Comparison of ENCODE assay signal across 39 cellular contexts in genomic region chr18:45556217-45556616, GRCh38. TPM values are rescaled to one million over a fixed set of nuclear protein-coding genes. Genes with fewer than 3 reads are reported as not detected.
"Had no signal": no experiment of that assay in that cellular context is flagged by ENCODE, and none has a peak within 500 bp of the region (broad histone marks: within the 10 kb centered on the region; RNA-seq: fewer than 3 reads in every experiment).

No MANE protein-coding gene starts in this region.

- H3K27ac Mint-ChIP-seq: activated B cell treated with CpG ODN at 0.5 μM for 24 hours; activated CD4-positive, alpha-beta memory T cell treated with anti-CD3 and anti-CD28 coated beads for 36 hours; activated CD4-positive, alpha-beta T cell treated with anti-CD3 and anti-CD28 coated beads, Interleukin-2, amount 10 ng/mL, durations not matched to agents 24 days and 14 days; activated CD8-positive, alpha-beta T cell treated with anti-CD3 and anti-CD28 coated beads for 36 hours; activated naive CD4-positive, alpha-beta T cell treated with anti-CD3 and anti-CD28 coated beads, Interleukin-2, amount 10 ng/mL, durations not matched to agents 7 days and 5 days; activated naive CD4-positive, alpha-beta T cell treated with anti-CD3 and anti-CD28 coated beads, Interleukin-2, amount 50 U/mL, for 24 hours; activated naive CD8-positive, alpha-beta T cell; activated naive CD8-positive, alpha-beta T cell treated with anti-CD3 and anti-CD28 coated beads, Interleukin-2, amount 10 ng/mL, durations not matched to agents 7 days and 5 days; activated naive CD8-positive, alpha-beta T cell treated with anti-CD3 and anti-CD28 coated beads, Interleukin-2, amount 50 U/mL, for 24 hours; activated T-cell treated with anti-CD3 and anti-CD28 coated beads, Interleukin-2, amount 50 U/mL, for 72 hours; activated T-helper 1 cell treated with anti-CD3 and anti-CD28 coated beads, Interleukin-12 subunit alpha, Interleukin-12 subunit beta, Interleukin-2, Interleukin-4 antibody, amounts not matched to agents 30 ng/mL and 10 ng/mL and 1 ng/mL, durations not matched to agents 14 hours and 24 hours and 36 hours; activated T-helper 2 cell treated with anti-CD3 and anti-CD28 coated beads, Interferon-gamma antibody, Interleukin-2, Interleukin-4, amounts not matched to agents 10 μg/mL and 5 μg/mL and 100 μg/mL, durations not matched to agents 14 hours and 24 hours and 36 hours; brain; T-helper 1 cell treated with Interleukin-12 subunit alpha and Interleukin-12 subunit beta and Interleukin-4 antibody, amounts not matched to agents 30 μg/mL and 1 μg/mL, for 36 hours; T-helper 2 cell treated with Interferon-gamma antibody and Interleukin-4, amounts not matched to agents 5 μg/mL and 100 μg/mL, for 36 hours had no signal

- H3K36me3 Mint-ChIP-seq: activated CD4-positive, alpha-beta memory T cell treated with anti-CD3 and anti-CD28 coated beads for 36 hours; activated naive CD4-positive, alpha-beta T cell treated with anti-CD3 and anti-CD28 coated beads, Interleukin-2, amount 10 ng/mL, durations not matched to agents 7 days and 5 days; activated naive CD4-positive, alpha-beta T cell treated with anti-CD3 and anti-CD28 coated beads, Interleukin-2, amount 50 U/mL, for 24 hours; activated naive CD8-positive, alpha-beta T cell; activated naive CD8-positive, alpha-beta T cell treated with anti-CD3 and anti-CD28 coated beads, Interleukin-2, amount 10 ng/mL, durations not matched to agents 7 days and 5 days; brain had no signal

- H3K4me3 Mint-ChIP-seq: activated B cell treated with CpG ODN at 0.5 μM for 24 hours; activated CD4-positive, alpha-beta memory T cell treated with anti-CD3 and anti-CD28 coated beads for 36 hours; activated CD4-positive, alpha-beta T cell treated with anti-CD3 and anti-CD28 coated beads, Interleukin-2, amount 10 ng/mL, durations not matched to agents 24 days and 14 days; activated CD8-positive, alpha-beta T cell treated with anti-CD3 and anti-CD28 coated beads for 36 hours; activated naive CD4-positive, alpha-beta T cell treated with anti-CD3 and anti-CD28 coated beads, Interleukin-2, amount 10 ng/mL, durations not matched to agents 7 days and 5 days; activated naive CD4-positive, alpha-beta T cell treated with anti-CD3 and anti-CD28 coated beads, Interleukin-2, amount 50 U/mL, for 24 hours; activated naive CD8-positive, alpha-beta T cell; activated naive CD8-positive, alpha-beta T cell treated with anti-CD3 and anti-CD28 coated beads, Interleukin-2, amount 10 ng/mL, durations not matched to agents 7 days and 5 days; activated naive CD8-positive, alpha-beta T cell treated with anti-CD3 and anti-CD28 coated beads, Interleukin-2, amount 50 U/mL, for 24 hours; activated T-cell treated with anti-CD3 and anti-CD28 coated beads, Interleukin-2, amount 50 U/mL, for 4 hours; activated T-cell treated with anti-CD3 and anti-CD28 coated beads, Interleukin-2, amount 50 U/mL, for 72 hours; activated T-helper 1 cell treated with anti-CD3 and anti-CD28 coated beads, Interleukin-12 subunit alpha, Interleukin-12 subunit beta, Interleukin-2, Interleukin-4 antibody, amounts not matched to agents 30 ng/mL and 10 ng/mL and 1 ng/mL, durations not matched to agents 14 hours and 24 hours and 36 hours; brain; central memory CD8-positive, alpha-beta T cell; T-helper 1 cell treated with Interleukin-12 subunit alpha and Interleukin-12 subunit beta and Interleukin-4 antibody, amounts not matched to agents 30 μg/mL and 1 μg/mL, for 36 hours; T-helper 2 cell treated with Interferon-gamma antibody and Interleukin-4, amounts not matched to agents 5 μg/mL and 100 μg/mL, for 36 hours had no signal

- H3K9me3 Mint-ChIP-seq: activated B cell treated with CpG ODN at 0.5 μM for 24 hours; activated CD4-positive, alpha-beta memory T cell treated with anti-CD3 and anti-CD28 coated beads for 36 hours; activated CD4-positive, alpha-beta T cell treated with anti-CD3 and anti-CD28 coated beads, Interleukin-2, amount 10 ng/mL, durations not matched to agents 24 days and 14 days; activated CD8-positive, alpha-beta T cell treated with anti-CD3 and anti-CD28 coated beads for 36 hours; activated naive CD4-positive, alpha-beta T cell treated with anti-CD3 and anti-CD28 coated beads, Interleukin-2, amount 10 ng/mL, durations not matched to agents 7 days and 5 days; activated naive CD4-positive, alpha-beta T cell treated with anti-CD3 and anti-CD28 coated beads, Interleukin-2, amount 50 U/mL, for 24 hours; activated naive CD8-positive, alpha-beta T cell treated with anti-CD3 and anti-CD28 coated beads, Interleukin-2, amount 10 ng/mL, durations not matched to agents 7 days and 5 days; activated naive CD8-positive, alpha-beta T cell treated with anti-CD3 and anti-CD28 coated beads, Interleukin-2, amount 50 U/mL, for 24 hours; activated T-cell treated with anti-CD3 and anti-CD28 coated beads, Interleukin-2, amount 50 U/mL, for 4 hours; activated T-cell treated with anti-CD3 and anti-CD28 coated beads, Interleukin-2, amount 50 U/mL, for 72 hours; activated T-helper 1 cell treated with anti-CD3 and anti-CD28 coated beads, Interleukin-12 subunit alpha, Interleukin-12 subunit beta, Interleukin-2, Interleukin-4 antibody, amounts not matched to agents 30 ng/mL and 10 ng/mL and 1 ng/mL, durations not matched to agents 14 hours and 24 hours and 36 hours; activated T-helper 2 cell treated with anti-CD3 and anti-CD28 coated beads, Interferon-gamma antibody, Interleukin-2, Interleukin-4, amounts not matched to agents 10 μg/mL and 5 μg/mL and 100 μg/mL, durations not matched to agents 14 hours and 24 hours and 36 hours; brain; central memory CD8-positive, alpha-beta T cell; T-helper 1 cell treated with Interleukin-12 subunit alpha and Interleukin-12 subunit beta and Interleukin-4 antibody, amounts not matched to agents 30 μg/mL and 1 μg/mL, for 36 hours; T-helper 2 cell treated with Interferon-gamma antibody and Interleukin-4, amounts not matched to agents 5 μg/mL and 100 μg/mL, for 36 hours had no signal

- ATAC-seq: activated CD8-positive, alpha-beta T cell treated with anti-CD3 and anti-CD28 coated beads for 36 hours; activated naive CD8-positive, alpha-beta T cell treated with anti-CD3 and anti-CD28 coated beads, Interleukin-2, amount 50 U/mL, for 24 hours; activated T-cell treated with anti-CD3 and anti-CD28 coated beads, Interleukin-2, amount 50 U/mL, for 4 hours; activated T-cell treated with anti-CD3 and anti-CD28 coated beads, Interleukin-2, amount 50 U/mL, for 72 hours had no signal

- H3K36me3 ChIP-seq: ascending aorta, cardiac muscle cell had no signal

- DNase-seq: activated B cell treated with CpG ODN at 0.5 μM for 24 hours; activated CD4-positive, alpha-beta memory T cell treated with anti-CD3 and anti-CD28 coated beads for 36 hours; activated CD4-positive, alpha-beta T cell treated with anti-CD3 and anti-CD28 coated beads for 4 hours; activated CD4-positive, alpha-beta T cell treated with anti-CD3 and anti-CD28 coated beads, Interleukin-2, amount 10 ng/mL, durations not matched to agents 24 days and 14 days; activated CD4-positive, alpha-beta T cell treated with anti-CD3 and anti-CD28 coated beads, Interleukin-2, amount 50 U/mL, for 1 hour; activated CD4-positive, alpha-beta T cell treated with anti-CD3 and anti-CD28 coated beads, Interleukin-2, amount 50 U/mL, for 4 hours; activated CD4-positive, CD25-positive, alpha-beta regulatory T cell treated with anti-CD3 and anti-CD28 coated beads, Interleukin-2, amount 50 U/mL, for 72 hours; activated CD8-positive, alpha-beta memory T cell treated with anti-CD3 and anti-CD28 coated beads, Interleukin-2, amount 50 U/mL, for 4 hours; activated CD8-positive, alpha-beta T cell treated with anti-CD3 and anti-CD28 coated beads for 36 hours; activated effector memory CD4-positive, alpha-beta T cell treated with Interleukin-2 at 50 U/mL for 16 hours; activated gamma-delta T cell; activated naive CD4-positive, alpha-beta T cell treated with anti-CD3 and anti-CD28 coated beads, Interleukin-2, amount 10 ng/mL, durations not matched to agents 7 days and 5 days; activated naive CD4-positive, alpha-beta T cell treated with Interleukin-2 at 50 U/mL for 16 hours; activated naive CD8-positive, alpha-beta T cell treated with anti-CD3 and anti-CD28 coated beads, Interleukin-2, amount 10 ng/mL, durations not matched to agents 7 days and 5 days; activated naive CD8-positive, alpha-beta T cell treated with anti-CD3 and anti-CD28 coated beads, Interleukin-2, amount 50 U/mL, for 24 hours; activated T-cell treated with anti-CD3 and anti-CD28 coated beads for 4 hours; activated T-cell treated with anti-CD3 and anti-CD28 coated beads, Interleukin-2, amount 50 U/mL, for 1 hour; activated T-cell treated with anti-CD3 and anti-CD28 coated beads, Interleukin-2, amount 50 U/mL, for 4 hours; activated T-cell treated with anti-CD3 and anti-CD28 coated beads, Interleukin-2, amount 50 U/mL, for 72 hours; amygdala; anterior cingulate cortex; caudate nucleus; cerebellar nuclear complex; T-helper 1 cell; T-helper 2 cell; T-helper 9 cell had no signal

- H3K4me3 ChIP-seq: ascending aorta, cardiac muscle cell had no signal

- H3K27me3 ChIP-seq: ascending aorta, cardiac muscle cell had no signal

- H3K9me3 ChIP-seq: ascending aorta had no signal

- H3K4me1 Mint-ChIP-seq: activated B cell treated with CpG ODN at 0.5 μM for 24 hours; activated CD4-positive, alpha-beta T cell treated with anti-CD3 and anti-CD28 coated beads, Interleukin-2, amount 10 ng/mL, durations not matched to agents 24 days and 14 days; activated naive CD4-positive, alpha-beta T cell treated with anti-CD3 and anti-CD28 coated beads, Interleukin-2, amount 10 ng/mL, durations not matched to agents 7 days and 5 days; activated naive CD4-positive, alpha-beta T cell treated with anti-CD3 and anti-CD28 coated beads, Interleukin-2, amount 50 U/mL, for 24 hours; activated naive CD8-positive, alpha-beta T cell treated with anti-CD3 and anti-CD28 coated beads, Interleukin-2, amount 50 U/mL, for 24 hours; central memory CD8-positive, alpha-beta T cell had no signal

- H3K27me3 Mint-ChIP-seq: activated CD8-positive, alpha-beta T cell treated with anti-CD3 and anti-CD28 coated beads for 36 hours; activated naive CD8-positive, alpha-beta T cell; activated naive CD8-positive, alpha-beta T cell treated with anti-CD3 and anti-CD28 coated beads, Interleukin-2, amount 10 ng/mL, durations not matched to agents 7 days and 5 days; activated naive CD8-positive, alpha-beta T cell treated with anti-CD3 and anti-CD28 coated beads, Interleukin-2, amount 50 U/mL, for 24 hours; brain had no signal

- H3K27ac ChIP-seq: ascending aorta, cardiac muscle cell, VCaP had no signal

RNA-seq across cellular contexts. Expression of gene SLC14A2, which starts 59.1 kb away (rescaled TPM):
- total RNA-seq: activated B cell treated with CpG ODN at 0.5 μM for 24 hours; activated CD4-positive, alpha-beta T cell treated with anti-CD3 and anti-CD28 coated beads, Interleukin-2, amount 10 ng/mL, durations not matched to agents 24 days and 14 days; activated T-cell treated with anti-CD3 and anti-CD28 coated beads, Interleukin-2, amount 50 U/mL, for 4 hours; activated T-helper 1 cell treated with anti-CD3 and anti-CD28 coated beads, Interleukin-12 subunit alpha, Interleukin-12 subunit beta, Interleukin-2, Interleukin-4 antibody, amounts not matched to agents 30 ng/mL and 10 ng/mL and 1 ng/mL, durations not matched to agents 14 hours and 24 hours and 36 hours; ascending aorta; bronchial epithelial cell; cardiac muscle cell; chondrocyte had no signal
